Comparison of ENCODE assay signal across 8 cellular contexts in the genomic region with DNA sequence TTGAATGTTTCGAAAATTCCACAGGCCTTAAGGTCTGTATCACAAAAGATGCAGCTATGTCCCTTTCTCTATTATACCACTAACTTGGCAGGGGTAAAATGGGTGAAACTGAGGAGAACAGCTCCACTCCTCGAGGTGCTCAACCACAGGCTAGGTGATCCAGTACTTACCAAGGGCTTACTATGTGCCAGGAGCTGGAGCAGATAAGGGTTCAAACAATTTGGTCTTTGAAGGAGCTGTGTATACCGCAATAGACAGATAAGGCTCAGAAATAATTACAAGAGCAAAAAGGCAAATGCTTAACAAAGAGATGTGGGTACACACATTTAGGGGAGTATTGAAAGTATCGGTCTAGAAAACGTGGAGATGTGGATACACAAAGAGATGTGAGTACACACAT. TPM values are rescaled to one million over a fixed set of nuclear protein-coding genes. Genes with fewer than 3 reads are reported as not detected.
A peak's percentile ranks its signal among the peaks of the same experiment; 100 is the strongest.
DNase-seq lines count a peak whose midpoint lies in the region; ATAC-seq and TF ChIP-seq lines count a peak whose summit lies in the region.

No MANE protein-coding gene starts in this region.

- no peak for ATAC-seq in thoracic aorta (ENCODE audit: insufficient number of reproducible peaks, low FRiP score, low read depth)

- no peak for DNase-seq in activated T-cell treated with anti-CD3 and anti-CD28 coated beads, Interleukin-2, amount 50 U/mL, for 24 hours
- DNase-seq in activated T-cell treated with anti-CD3 and anti-CD28 coated beads for 4 hours: no peak
- DNase-seq in activated T-helper 1 cell treated with anti-CD3 and anti-CD28 coated beads, Interleukin-12 subunit alpha, Interleukin-12 subunit beta, Interleukin-2, Interleukin-4 antibody, amounts not matched to agents 30 ng/mL and 10 ng/mL and 1 ng/mL, durations not matched to agents 14 hours and 24 hours and 36 hours (ENCODE audit: low spot score): no peak
- no peak for DNase-seq in thoracic aorta (ENCODE audit: low spot score)
- DNase-seq in stimulated activated CD4-positive, alpha-beta T cell treated with anti-CD3 and anti-CD28 coated beads, Interleukin-4, amount 100 ng/mL, for 4 hours: no peak
- no peak for DNase-seq in DMS 273 treated with DMSO at 0.1 percent for 48 hours (lab: John Stamatoyannopoulos, UW)
- no peak for DNase-seq in activated CD4-positive, alpha-beta T cell treated with anti-CD3 and anti-CD28 coated beads, Interleukin-2, amount 50 U/mL, for 1 hour

- H3K4me3 ChIP-seq in iPS-20b (ENCODE audit: low read length) (peak overlapping the region; percentile 88), thoracic aorta (peak overlapping the region; percentile 91)

- H3K27ac Mint-ChIP-seq in activated T-cell treated with anti-CD3 and anti-CD28 coated beads, Interleukin-2, amount 50 U/mL, for 24 hours: peak overlapping the region; percentile 94
- peak overlapping the region; percentile 83 for H3K27ac Mint-ChIP-seq in activated T-helper 1 cell treated with anti-CD3 and anti-CD28 coated beads, Interleukin-12 subunit alpha, Interleukin-12 subunit beta, Interleukin-2, Interleukin-4 antibody, amounts not matched to agents 30 ng/mL and 10 ng/mL and 1 ng/mL, durations not matched to agents 14 hours and 24 hours and 36 hours

- peaks cover 18% of the 10 kb centered on the region for H3K36me3 Mint-ChIP-seq in activated T-cell treated with anti-CD3 and anti-CD28 coated beads, Interleukin-2, amount 50 U/mL, for 24 hours (ENCODE audit: low read depth)
- peaks cover 23% of the 10 kb centered on the region for H3K36me3 Mint-ChIP-seq in activated T-helper 1 cell treated with anti-CD3 and anti-CD28 coated beads, Interleukin-12 subunit alpha, Interleukin-12 subunit beta, Interleukin-2, Interleukin-4 antibody, amounts not matched to agents 30 ng/mL and 10 ng/mL and 1 ng/mL, durations not matched to agents 14 hours and 24 hours and 36 hours (ENCODE audit: low read depth)

- no peaks in the 10 kb centered on the region for H3K27me3 ChIP-seq in iPS-20b (ENCODE audit: insufficient read depth, low read length)
- H3K27me3 ChIP-seq in thoracic aorta (replicated peaks; ENCODE audit: insufficient read depth): no peaks in the 10 kb centered on the region

- intact Hi-C loops in activated T-helper 1 cell treated with anti-CD3 and anti-CD28 coated beads, Interleukin-12 subunit alpha, Interleukin-12 subunit beta, Interleukin-2, Interleukin-4 antibody, amounts not matched to agents 30 ng/mL and 10 ng/mL and 1 ng/mL, durations not matched to agents 14 hours and 24 hours and 36 hours (cut with micrococcal nuclease): loop anchor here (1.0 kb wide), 1 partner anchor 16 kb away; no protein-coding TSS in a partner anchor

- no peaks in the 10 kb centered on the region for H3K9me3 ChIP-seq in iPS-20b (ENCODE audit: insufficient read depth, low read depth, low read length)
- H3K9me3 ChIP-seq in thoracic aorta: no peaks in the 10 kb centered on the region

- H3K27ac ChIP-seq in iPS-20b (ENCODE audit: low read length): no peak overlapping the region
- peak overlapping the region in 1 of 2 donors; percentile 77 for H3K27ac ChIP-seq in thoracic aorta

- H3K4me1 Mint-ChIP-seq in activated T-cell treated with anti-CD3 and anti-CD28 coated beads, Interleukin-2, amount 50 U/mL, for 24 hours (ENCODE audit: low read depth): peaks cover 43% of the 10 kb centered on the region
- H3K4me1 Mint-ChIP-seq in activated T-helper 1 cell treated with anti-CD3 and anti-CD28 coated beads, Interleukin-12 subunit alpha, Interleukin-12 subunit beta, Interleukin-2, Interleukin-4 antibody, amounts not matched to agents 30 ng/mL and 10 ng/mL and 1 ng/mL, durations not matched to agents 14 hours and 24 hours and 36 hours (ENCODE audit: low read depth): peaks cover 36% of the 10 kb centered on the region

- H3K27me3 Mint-ChIP-seq in activated T-cell treated with anti-CD3 and anti-CD28 coated beads, Interleukin-2, amount 50 U/mL, for 24 hours: no peaks in the 10 kb centered on the region
- H3K27me3 Mint-ChIP-seq in activated T-helper 1 cell treated with anti-CD3 and anti-CD28 coated beads, Interleukin-12 subunit alpha, Interleukin-12 subunit beta, Interleukin-2, Interleukin-4 antibody, amounts not matched to agents 30 ng/mL and 10 ng/mL and 1 ng/mL, durations not matched to agents 14 hours and 24 hours and 36 hours (ENCODE audit: insufficient read depth): no peaks in the 10 kb centered on the region

- no peak for TF ChIP-seq CTCF in thoracic aorta (IDR thresholded peaks at IDR 0.05)

- H3K4me1 ChIP-seq in iPS-20b (ENCODE audit: insufficient read depth, low read length): peaks cover 7% of the 10 kb centered on the region; the same call in 1 of the 2 replicates
- peaks cover 19 to 23% of the 10 kb centered on the region in 2 donors for H3K4me1 ChIP-seq in thoracic aorta (ENCODE audit: control insufficient read depth in 1 of 2, low read depth in 2 of 2)

- H3K36me3 ChIP-seq in iPS-20b (ENCODE audit: insufficient read depth, low read depth, low read length): peaks cover 37% of the 10 kb centered on the region
- H3K36me3 ChIP-seq in thoracic aorta: no peaks in the 10 kb centered on the region

- H3K4me3 Mint-ChIP-seq in activated T-cell treated with anti-CD3 and anti-CD28 coated beads, Interleukin-2, amount 50 U/mL, for 24 hours: peak overlapping the region; percentile 98
- peak overlapping the region; percentile 92 for H3K4me3 Mint-ChIP-seq in activated T-helper 1 cell treated with anti-CD3 and anti-CD28 coated beads, Interleukin-12 subunit alpha, Interleukin-12 subunit beta, Interleukin-2, Interleukin-4 antibody, amounts not matched to agents 30 ng/mL and 10 ng/mL and 1 ng/mL, durations not matched to agents 14 hours and 24 hours and 36 hours

- H3K9me3 Mint-ChIP-seq in activated T-cell treated with anti-CD3 and anti-CD28 coated beads, Interleukin-2, amount 50 U/mL, for 24 hours: peaks cover 2% of the 10 kb centered on the region
- H3K9me3 Mint-ChIP-seq in activated T-helper 1 cell treated with anti-CD3 and anti-CD28 coated beads, Interleukin-12 subunit alpha, Interleukin-12 subunit beta, Interleukin-2, Interleukin-4 antibody, amounts not matched to agents 30 ng/mL and 10 ng/mL and 1 ng/mL, durations not matched to agents 14 hours and 24 hours and 36 hours: no peaks in the 10 kb centered on the region

- peak overlapping the region; percentile 70; the same call in 1 of the 2 replicates for H3K9ac ChIP-seq in iPS-20b (ENCODE audit: low read depth, low read length)

RNA-seq across cellular contexts. Expression of a gene that starts 1.5 kb away (rescaled TPM):
- total RNA-seq in activated T-helper 1 cell treated with anti-CD3 and anti-CD28 coated beads, Interleukin-12 subunit alpha, Interleukin-12 subunit beta, Interleukin-2, Interleukin-4 antibody, amounts not matched to agents 30 ng/mL and 10 ng/mL and 1 ng/mL, durations not matched to agents 14 hours and 24 hours and 36 hours: 213 and 225 TPM in 2 replicates
- total RNA-seq in thoracic aorta: 10 to 100 TPM; 89.5 to 94.4 TPM
